29 cellular contexts compared by ENCODE assay signal in the genomic region with DNA sequence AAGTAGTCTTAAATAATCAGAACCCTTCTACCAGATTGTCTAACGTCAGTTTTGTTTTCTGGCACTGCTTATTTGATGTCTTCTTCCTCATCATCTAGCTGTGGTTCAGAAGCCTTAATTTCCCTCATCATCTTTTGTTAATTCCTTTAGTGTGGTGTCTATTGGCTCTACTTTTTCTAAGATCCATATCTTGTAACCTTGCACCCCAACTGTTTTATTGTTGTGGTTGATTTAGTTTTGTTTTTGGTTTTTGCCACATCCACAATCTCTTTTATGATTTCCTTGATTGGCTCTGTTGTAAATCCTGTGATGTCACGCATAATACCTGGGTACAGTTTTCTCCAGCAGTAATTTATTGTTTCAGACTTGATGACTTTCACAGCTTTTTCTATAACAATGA.
"Had no signal": no experiment of that assay in that cellular context is flagged by ENCODE, and none has a peak within 500 bp of the region (broad histone marks: within the 10 kb centered on the region; RNA-seq: fewer than 3 reads in every experiment).

No MANE protein-coding gene starts in this region.

- H3K36me3 ChIP-seq: brain microvascular endothelial cell, esophagus muscularis mucosa, gastrocnemius medialis, heart left ventricle had no signal

- ATAC-seq: activated CD4-positive, alpha-beta T cell treated with anti-CD3 and anti-CD28 coated beads for 36 hours; activated T-cell treated with anti-CD3 and anti-CD28 coated beads, Interleukin-2, amount 50 U/mL, for 4 hours; effector memory CD8-positive, alpha-beta T cell; foreskin keratinocyte; gastrocnemius medialis; heart left ventricle; T-helper 17 cell had no signal

- H3K27ac ChIP-seq: brain microvascular endothelial cell, esophagus muscularis mucosa, foreskin keratinocyte, gastrocnemius medialis, heart left ventricle had no signal

- H3K9me3 ChIP-seq: esophagus muscularis mucosa, gastrocnemius medialis had no signal

- H3K36me3 Mint-ChIP-seq: activated CD4-positive, alpha-beta memory T cell treated with anti-CD3 and anti-CD28 coated beads for 36 hours; activated naive CD4-positive, alpha-beta T cell treated with anti-CD3 and anti-CD28 coated beads, Interleukin-2, amount 50 U/mL, for 24 hours had no signal

- H3K4me3 Mint-ChIP-seq: activated CD4-positive, alpha-beta memory T cell treated with anti-CD3 and anti-CD28 coated beads for 36 hours; activated CD4-positive, alpha-beta T cell treated with anti-CD3 and anti-CD28 coated beads for 36 hours; activated CD4-positive, alpha-beta T cell treated with anti-CD3 and anti-CD28 coated beads, Interleukin-2, amount 10 ng/mL, durations not matched to agents 24 days and 14 days; activated naive CD4-positive, alpha-beta T cell treated with anti-CD3 and anti-CD28 coated beads, Interleukin-2, amount 50 U/mL, for 24 hours; activated T-cell treated with anti-CD3 and anti-CD28 coated beads, Interleukin-2, amount 50 U/mL, for 4 hours; activated T-helper 1 cell treated with anti-CD3 and anti-CD28 coated beads, Interleukin-12 subunit alpha, Interleukin-12 subunit beta, Interleukin-2, Interleukin-4 antibody, amounts not matched to agents 30 ng/mL and 10 ng/mL and 1 ng/mL, durations not matched to agents 14 hours and 24 hours and 36 hours; effector memory CD8-positive, alpha-beta T cell; T-helper 17 cell; T-helper 2 cell treated with Interferon-gamma antibody and Interleukin-4, amounts not matched to agents 5 μg/mL and 100 μg/mL, for 36 hours had no signal

- H3K4me1 Mint-ChIP-seq: activated CD4-positive, alpha-beta T cell treated with anti-CD3 and anti-CD28 coated beads for 36 hours; T-helper 17 cell had no signal

- H3K27me3 Mint-ChIP-seq: activated CD4-positive, alpha-beta memory T cell treated with anti-CD3 and anti-CD28 coated beads for 36 hours; activated CD4-positive, alpha-beta T cell treated with anti-CD3 and anti-CD28 coated beads for 36 hours; activated CD4-positive, alpha-beta T cell treated with anti-CD3 and anti-CD28 coated beads, Interleukin-2, amount 10 ng/mL, durations not matched to agents 24 days and 14 days; activated naive CD4-positive, alpha-beta T cell treated with anti-CD3 and anti-CD28 coated beads, Interleukin-2, amount 50 U/mL, for 24 hours; effector memory CD8-positive, alpha-beta T cell; T-helper 17 cell had no signal

- H3K27ac Mint-ChIP-seq: activated CD4-positive, alpha-beta memory T cell treated with anti-CD3 and anti-CD28 coated beads for 36 hours; activated CD4-positive, alpha-beta T cell treated with anti-CD3 and anti-CD28 coated beads for 36 hours; activated CD4-positive, alpha-beta T cell treated with anti-CD3 and anti-CD28 coated beads, Interleukin-2, amount 10 ng/mL, durations not matched to agents 24 days and 14 days; activated naive CD4-positive, alpha-beta T cell treated with anti-CD3 and anti-CD28 coated beads, Interleukin-2, amount 50 U/mL, for 24 hours; activated T-helper 1 cell treated with anti-CD3 and anti-CD28 coated beads, Interleukin-12 subunit alpha, Interleukin-12 subunit beta, Interleukin-2, Interleukin-4 antibody, amounts not matched to agents 30 ng/mL and 10 ng/mL and 1 ng/mL, durations not matched to agents 14 hours and 24 hours and 36 hours; activated T-helper 2 cell treated with anti-CD3 and anti-CD28 coated beads, Interferon-gamma antibody, Interleukin-2, Interleukin-4, amounts not matched to agents 10 μg/mL and 5 μg/mL and 100 μg/mL, durations not matched to agents 14 hours and 24 hours and 36 hours; effector memory CD8-positive, alpha-beta T cell; T-helper 17 cell; T-helper 2 cell treated with Interferon-gamma antibody and Interleukin-4, amounts not matched to agents 5 μg/mL and 100 μg/mL, for 36 hours had no signal

- DNase-seq: activated CD4-positive, alpha-beta memory T cell treated with anti-CD3 and anti-CD28 coated beads for 36 hours; activated CD4-positive, alpha-beta T cell treated with anti-CD3 and anti-CD28 coated beads for 36 hours; activated CD4-positive, alpha-beta T cell treated with anti-CD3 and anti-CD28 coated beads, Interleukin-2, amount 10 ng/mL, durations not matched to agents 24 days and 14 days; activated CD4-positive, CD25-positive, alpha-beta regulatory T cell; activated CD4-positive, CD25-positive, alpha-beta regulatory T cell treated with anti-CD3 and anti-CD28 coated beads, Interleukin-2, amount 50 U/mL, for 72 hours; activated CD8-positive, alpha-beta memory T cell treated with anti-CD3 and anti-CD28 coated beads for 24 hours; activated effector memory CD4-positive, alpha-beta T cell treated with anti-CD3 and anti-CD28 coated beads, Interleukin-2, amount 50 U/mL, for 16 hours; activated naive CD4-positive, alpha-beta T cell treated with Interleukin-2 at 50 U/mL for 16 hours; activated T-cell treated with anti-CD3 and anti-CD28 coated beads, Interleukin-2, amount 50 U/mL, for 4 hours; amniotic stem cell; anterior cingulate cortex; brain microvascular endothelial cell; cortex of kidney; dermis blood vessel endothelial cell; effector CD4-positive, alpha-beta T cell; effector memory CD8-positive, alpha-beta T cell; erythroblast; foreskin keratinocyte; gastrocnemius medialis; glutamatergic neuron; heart left ventricle; T-helper 1 cell; T-helper 17 cell; T1000 had no signal

- H3K4me3 ChIP-seq: esophagus muscularis mucosa, gastrocnemius medialis, heart left ventricle had no signal

- H3K4me1 ChIP-seq: esophagus muscularis mucosa, foreskin keratinocyte, gastrocnemius medialis, heart left ventricle had no signal

- H3K9me3 Mint-ChIP-seq: activated CD4-positive, alpha-beta memory T cell treated with anti-CD3 and anti-CD28 coated beads for 36 hours; activated CD4-positive, alpha-beta T cell treated with anti-CD3 and anti-CD28 coated beads, Interleukin-2, amount 10 ng/mL, durations not matched to agents 24 days and 14 days; activated naive CD4-positive, alpha-beta T cell treated with anti-CD3 and anti-CD28 coated beads, Interleukin-2, amount 50 U/mL, for 24 hours; activated T-helper 1 cell treated with anti-CD3 and anti-CD28 coated beads, Interleukin-12 subunit alpha, Interleukin-12 subunit beta, Interleukin-2, Interleukin-4 antibody, amounts not matched to agents 30 ng/mL and 10 ng/mL and 1 ng/mL, durations not matched to agents 14 hours and 24 hours and 36 hours; activated T-helper 2 cell treated with anti-CD3 and anti-CD28 coated beads, Interferon-gamma antibody, Interleukin-2, Interleukin-4, amounts not matched to agents 10 μg/mL and 5 μg/mL and 100 μg/mL, durations not matched to agents 14 hours and 24 hours and 36 hours; T-helper 2 cell treated with Interferon-gamma antibody and Interleukin-4, amounts not matched to agents 5 μg/mL and 100 μg/mL, for 36 hours had no signal

- H3K27me3 ChIP-seq: brain microvascular endothelial cell, esophagus muscularis mucosa, foreskin keratinocyte, gastrocnemius medialis, heart left ventricle had no signal
